9 cellular contexts compared by ENCODE assay signal in genomic region chr3:196641278-196642058, GRCh38. TPM values are rescaled to one million over a fixed set of nuclear protein-coding genes. Genes with fewer than 3 reads are reported as not detected.
A peak's percentile ranks its signal among the peaks of the same experiment; 100 is the strongest.
DNase-seq lines count a peak whose midpoint lies in the region; ATAC-seq and TF ChIP-seq lines count a peak whose summit lies in the region.
"Had no signal": no experiment of that assay in that cellular context is flagged by ENCODE, and none has a peak within 500 bp of the region (broad histone marks: within the 10 kb centered on the region; RNA-seq: fewer than 3 reads in every experiment).

No MANE protein-coding gene starts in this region.

- no peak for ATAC-seq in activated CD8-positive, alpha-beta memory T cell treated with anti-CD3 and anti-CD28 coated beads, Interleukin-2, amount 10 ng/mL, durations not matched to agents 7 days and 5 days
- ATAC-seq in HG02588 (IDR thresholded peaks at IDR 0.05; ENCODE audit: unreplicated experiment) (no peak), HG03442 (IDR thresholded peaks at IDR 0.05; ENCODE audit: unreplicated experiment) (no peak), HG02759 (IDR thresholded peaks at IDR 0.05; ENCODE audit: unreplicated experiment) (no peak)
- ATAC-seq: HCT116 had no signal

- H3K27ac Mint-ChIP-seq in activated CD8-positive, alpha-beta memory T cell treated with anti-CD3 and anti-CD28 coated beads, Interleukin-2, amount 10 ng/mL, durations not matched to agents 7 days and 5 days, result peak overlapping the region; percentile 84
- H3K27ac Mint-ChIP-seq in activated CD4-positive, alpha-beta T cell treated with anti-CD3 and anti-CD28 coated beads, Interleukin-2, amount 10 ng/mL, durations not matched to agents 24 days and 14 days, result peak overlapping the region; percentile 94

- H3K36me3 ChIP-seq in subcutaneous abdominal adipose tissue (ENCODE audit: control insufficient read depth in 5 of 5, insufficient read depth in 5 of 5, low read length in 5 of 5), result peaks cover 0 to 15% (median 10%) of the 10 kb centered on the region in 5 donors

- DNase-seq in activated CD8-positive, alpha-beta memory T cell treated with anti-CD3 and anti-CD28 coated beads, Interleukin-2, amount 10 ng/mL, durations not matched to agents 7 days and 5 days, result no peak
- DNase-seq in activated CD8-positive, alpha-beta memory T cell treated with anti-CD3 and anti-CD28 coated beads, Interleukin-2, amount 50 U/mL, for 48 hours, result no peak
- peak; percentile 73 for DNase-seq in activated CD4-positive, alpha-beta T cell treated with anti-CD3 and anti-CD28 coated beads, Interleukin-2, amount 10 ng/mL, durations not matched to agents 24 days and 14 days
- DNase-seq in erythroblast (lab: John Stamatoyannopoulos, UW), result peak; percentile 60 to 67

- intact Hi-C loops in activated CD4-positive, alpha-beta T cell treated with anti-CD3 and anti-CD28 coated beads, Interleukin-2, amount 10 ng/mL, durations not matched to agents 24 days and 14 days (cut with micrococcal nuclease), result loop anchor here (1.0 to 5.0 kb wide), 6 partner anchors 9 to 99 kb away; partner anchors contain the start of genes CEP19, FBXO45, PIGX and WDR53

- H3K36me3 Mint-ChIP-seq in activated CD8-positive, alpha-beta memory T cell treated with anti-CD3 and anti-CD28 coated beads, Interleukin-2, amount 10 ng/mL, durations not matched to agents 7 days and 5 days, result peaks cover 41% of the 10 kb centered on the region
- peaks cover 31% of the 10 kb centered on the region for H3K36me3 Mint-ChIP-seq in activated CD4-positive, alpha-beta T cell treated with anti-CD3 and anti-CD28 coated beads, Interleukin-2, amount 10 ng/mL, durations not matched to agents 24 days and 14 days (ENCODE audit: low read depth)

- peaks cover 1 to 68% (median 34%) of the 10 kb centered on the region in 5 donors for H3K4me1 ChIP-seq in subcutaneous abdominal adipose tissue (ENCODE audit: control insufficient read depth in 5 of 5, insufficient read depth in 5 of 5, low read length in 5 of 5)

- H3K9me3 ChIP-seq in subcutaneous abdominal adipose tissue (ENCODE audit: control insufficient read depth in 5 of 5, low read length in 5 of 5), result no peaks in the 10 kb centered on the region

- TF ChIP-seq POLR2A in erythroblast (IDR thresholded peaks at IDR 0.05; ENCODE audit: low read length), result peak; percentile 35

- no peaks in the 10 kb centered on the region for H3K9me3 Mint-ChIP-seq in activated CD8-positive, alpha-beta memory T cell treated with anti-CD3 and anti-CD28 coated beads, Interleukin-2, amount 10 ng/mL, durations not matched to agents 7 days and 5 days (ENCODE audit: low read depth)
- H3K9me3 Mint-ChIP-seq in activated CD4-positive, alpha-beta T cell treated with anti-CD3 and anti-CD28 coated beads, Interleukin-2, amount 10 ng/mL, durations not matched to agents 24 days and 14 days, result no peaks in the 10 kb centered on the region

- H3K27ac ChIP-seq in subcutaneous abdominal adipose tissue (ENCODE audit: low read depth, low read length), result no peak overlapping the region

- H3K27me3 ChIP-seq in subcutaneous abdominal adipose tissue (ENCODE audit: control insufficient read depth in 5 of 5, insufficient read depth in 4 of 5, low read length in 5 of 5), result peaks cover 0 to 25% (median 15%) of the 10 kb centered on the region in 5 donors

- H3K9ac ChIP-seq in subcutaneous abdominal adipose tissue (ENCODE audit: low read length in 5 of 5), result peak overlapping the region in 1 of 5 donors; percentile 69

- CTCF ChIA-PET in activated CD8-positive, alpha-beta memory T cell treated with anti-CD3 and anti-CD28 coated beads, Interleukin-2, amount 10 ng/mL, durations not matched to agents 7 days and 5 days (lab: Charles Lee), result interaction anchor here (1.0 to 8.6 kb wide), 4 partner anchors 10 to 43 kb away, joined by 3 to 81 read pairs (median 12); no protein-coding TSS in a partner anchor

- H3K4me3 Mint-ChIP-seq in activated CD8-positive, alpha-beta memory T cell treated with anti-CD3 and anti-CD28 coated beads, Interleukin-2, amount 10 ng/mL, durations not matched to agents 7 days and 5 days, result peak overlapping the region; percentile 89
- H3K4me3 Mint-ChIP-seq in activated CD4-positive, alpha-beta T cell treated with anti-CD3 and anti-CD28 coated beads, Interleukin-2, amount 10 ng/mL, durations not matched to agents 24 days and 14 days, result peak overlapping the region; percentile 86

- peak overlapping the region in 4 of 5 donors; percentile 41 to 78 (median 66) for H3K4me3 ChIP-seq in subcutaneous abdominal adipose tissue (ENCODE audit: low read depth in 1 of 5, low read length in 5 of 5)

- peaks cover 74% of the 10 kb centered on the region for H3K4me1 Mint-ChIP-seq in activated CD8-positive, alpha-beta memory T cell treated with anti-CD3 and anti-CD28 coated beads, Interleukin-2, amount 10 ng/mL, durations not matched to agents 7 days and 5 days
- peaks cover 62% of the 10 kb centered on the region for H3K4me1 Mint-ChIP-seq in activated CD4-positive, alpha-beta T cell treated with anti-CD3 and anti-CD28 coated beads, Interleukin-2, amount 10 ng/mL, durations not matched to agents 24 days and 14 days

- H3K27me3 Mint-ChIP-seq in activated CD8-positive, alpha-beta memory T cell treated with anti-CD3 and anti-CD28 coated beads, Interleukin-2, amount 10 ng/mL, durations not matched to agents 7 days and 5 days, result no peaks in the 10 kb centered on the region
- no peaks in the 10 kb centered on the region for H3K27me3 Mint-ChIP-seq in activated CD4-positive, alpha-beta T cell treated with anti-CD3 and anti-CD28 coated beads, Interleukin-2, amount 10 ng/mL, durations not matched to agents 24 days and 14 days

RNA-seq across cellular contexts. Expression of gene NRROS, which starts 2.0 kb away (rescaled TPM):
- total RNA-seq in activated CD8-positive, alpha-beta memory T cell treated with anti-CD3 and anti-CD28 coated beads, Interleukin-2, amount 10 ng/mL, durations not matched to agents 7 days and 5 days, result 10 to 100 TPM; 37.5 to 47.8 TPM
- total RNA-seq in activated CD4-positive, alpha-beta T cell treated with anti-CD3 and anti-CD28 coated beads, Interleukin-2, amount 10 ng/mL, durations not matched to agents 24 days and 14 days, result 38.2 and 39.0 TPM in 2 replicates

Comparison
In these comparisons a context has a peak if more than half of its experiments do, and no peak if none do; other contexts are left out.
1. DNase-seq: peak in activated CD4-positive, alpha-beta T cell treated with anti-CD3 and anti-CD28 coated beads, Interleukin-2, amount 10 ng/mL, durations not matched to agents 24 days and 14 days (single experiment) and erythroblast (2 of 2); none in activated CD8-positive, alpha-beta memory T cell treated with anti-CD3 and anti-CD28 coated beads, Interleukin-2, amount 10 ng/mL, durations not matched to agents 7 days and 5 days (single experiment) and activated CD8-positive, alpha-beta memory T cell treated with anti-CD3 and anti-CD28 coated beads, Interleukin-2, amount 50 U/mL, for 48 hours (single experiment).